ENCODE assay signal across 28 cellular contexts in genomic region chr12:68185598-68185997, GRCh38. TPM values are rescaled to one million over a fixed set of nuclear protein-coding genes. Genes with fewer than 3 reads are reported as not detected.
"Had no signal": no experiment of that assay in that cellular context is flagged by ENCODE, and none has a peak within 500 bp of the region (broad histone marks: within the 10 kb centered on the region; RNA-seq: fewer than 3 reads in every experiment).

No MANE protein-coding gene starts in this region.

- H3K4me3 Mint-ChIP-seq: activated B cell treated with CpG ODN at 0.5 μM for 24 hours; activated CD4-positive, alpha-beta T cell treated with anti-CD3 and anti-CD28 coated beads, Interleukin-2, amount 10 ng/mL, durations not matched to agents 24 days and 14 days; activated naive CD8-positive, alpha-beta T cell treated with anti-CD3 and anti-CD28 coated beads, Interleukin-2, amount 50 U/mL, for 24 hours; activated T-cell treated with anti-CD3 and anti-CD28 coated beads, Interleukin-2, amount 50 U/mL, for 4 hours; brain; central memory CD8-positive, alpha-beta T cell; T-helper 1 cell treated with Interleukin-12 subunit alpha and Interleukin-12 subunit beta and Interleukin-4 antibody, amounts not matched to agents 30 μg/mL and 1 μg/mL, for 36 hours had no signal

- H3K27ac ChIP-seq: PC-9, SK-N-MC had no signal

- H3K27ac Mint-ChIP-seq: activated B cell treated with CpG ODN at 0.5 μM for 24 hours; activated CD4-positive, alpha-beta T cell treated with anti-CD3 and anti-CD28 coated beads, Interleukin-2, amount 10 ng/mL, durations not matched to agents 24 days and 14 days; activated naive CD4-positive, alpha-beta T cell treated with anti-CD3 and anti-CD28 coated beads, Interleukin-2, amount 50 U/mL, for 72 hours; activated naive CD8-positive, alpha-beta T cell treated with anti-CD3 and anti-CD28 coated beads, Interleukin-2, amount 50 U/mL, for 24 hours; brain; T-helper 1 cell treated with Interleukin-12 subunit alpha and Interleukin-12 subunit beta and Interleukin-4 antibody, amounts not matched to agents 30 μg/mL and 1 μg/mL, for 36 hours had no signal

- DNase-seq: activated B cell treated with CpG ODN at 0.5 μM for 24 hours; activated CD4-positive, alpha-beta T cell treated with anti-CD3 and anti-CD28 coated beads for 1 hour; activated CD4-positive, alpha-beta T cell treated with anti-CD3 and anti-CD28 coated beads, Interleukin-2, amount 10 ng/mL, durations not matched to agents 24 days and 14 days; activated CD4-positive, alpha-beta T cell treated with anti-CD3 and anti-CD28 coated beads, Interleukin-2, amount 50 U/mL, for 48 hours; activated CD8-positive, alpha-beta memory T cell treated with anti-CD3 and anti-CD28 coated beads for 24 hours; activated effector memory CD4-positive, alpha-beta T cell treated with anti-CD3 and anti-CD28 coated beads, Interleukin-2, amount 50 U/mL, for 16 hours; activated naive CD4-positive, alpha-beta T cell treated with Interleukin-2 at 50 U/mL for 16 hours; activated naive CD8-positive, alpha-beta T cell treated with anti-CD3 and anti-CD28 coated beads, Interleukin-2, amount 50 U/mL, for 24 hours; activated T-cell treated with anti-CD3 and anti-CD28 coated beads, Interleukin-2, amount 50 U/mL, for 4 hours; amygdala; Karpas-422; MM.1S; NCI-H1105; NCI-H1436; NCI-H1694 treated with DMSO at 0.1 percent for 48 hours; NCI-H2029 treated with DMSO at 0.1 percent for 48 hours; NCI-H345; NCI-H510A; NCI-H526 treated with DMSO at 0.1 percent for 48 hours; NCI-H82; PC-9; SHP77 treated with DMSO at 0.1 percent for 48 hours had no signal

- H3K27me3 Mint-ChIP-seq: activated CD4-positive, alpha-beta T cell treated with anti-CD3 and anti-CD28 coated beads, Interleukin-2, amount 10 ng/mL, durations not matched to agents 24 days and 14 days; central memory CD8-positive, alpha-beta T cell had no signal

- H3K36me3 Mint-ChIP-seq: brain had no signal

- H3K4me3 ChIP-seq: PC-9, SK-N-MC had no signal

- H3K9me3 Mint-ChIP-seq: activated B cell treated with CpG ODN at 0.5 μM for 24 hours; activated T-cell treated with anti-CD3 and anti-CD28 coated beads, Interleukin-2, amount 50 U/mL, for 4 hours; brain; central memory CD8-positive, alpha-beta T cell had no signal

RNA-seq across cellular contexts. Expression of gene IFNG, which starts 26.1 kb away (rescaled TPM):
- total RNA-seq: activated B cell treated with CpG ODN at 0.5 μM for 24 hours, astrocyte, PC-9 had no signal

RNA-seq across cellular contexts. Expression of gene IL26, which starts 40.0 kb away (rescaled TPM):
- total RNA-seq: activated B cell treated with CpG ODN at 0.5 μM for 24 hours, astrocyte, PC-9 had no signal
